Comparison of ENCODE assay signal across 34 cellular contexts in genomic region chr11:134883484-134883883, GRCh38.
"Had no signal": no experiment of that assay in that cellular context is flagged by ENCODE, and none has a peak within 500 bp of the region (broad histone marks: within the 10 kb centered on the region; RNA-seq: fewer than 3 reads in every experiment).

No MANE protein-coding gene starts in this region.

- H3K4me3 ChIP-seq: MG63 had no signal

- H3K9me3 ChIP-seq: MG63 had no signal

- DNase-seq: Karpas-422, Kasumi-1, MG63, MM.1S, MV-4-11, NCI-H1048, NCI-H1092, NCI-H1092 treated with DMSO at 0.1 percent for 48 hours, NCI-H1105, NCI-H1105 treated with DMSO at 0.1 percent for 48 hours, NCI-H1417, NCI-H1417 treated with DMSO at 0.1 percent for 48 hours, NCI-H1436, NCI-H1436 treated with DMSO at 0.1 percent for 48 hours, NCI-H146, NCI-H1694, NCI-H1694 treated with DMSO at 0.1 percent for 48 hours, NCI-H187, NCI-H187 treated with DMSO at 0.1 percent for 48 hours, NCI-H1930, NCI-H2029, NCI-H2029 treated with DMSO at 0.1 percent for 48 hours, NCI-H2081, NCI-H2081 treated with DMSO at 0.1 percent for 48 hours, NCI-H2107, NCI-H2171, NCI-H2171 treated with DMSO at 0.1 percent for 48 hours, NCI-H2227 treated with DMSO at 0.1 percent for 48 hours, NCI-H226, NCI-H345, NCI-H446, NCI-H446 treated with DMSO at 0.1 percent for 48 hours, NCI-H510A, NCI-H510A treated with DMSO at 0.1 percent for 48 hours had no signal

- H3K36me3 ChIP-seq: MG63 had no signal
